12 cellular contexts compared by ENCODE assay signal in the genomic region with DNA sequence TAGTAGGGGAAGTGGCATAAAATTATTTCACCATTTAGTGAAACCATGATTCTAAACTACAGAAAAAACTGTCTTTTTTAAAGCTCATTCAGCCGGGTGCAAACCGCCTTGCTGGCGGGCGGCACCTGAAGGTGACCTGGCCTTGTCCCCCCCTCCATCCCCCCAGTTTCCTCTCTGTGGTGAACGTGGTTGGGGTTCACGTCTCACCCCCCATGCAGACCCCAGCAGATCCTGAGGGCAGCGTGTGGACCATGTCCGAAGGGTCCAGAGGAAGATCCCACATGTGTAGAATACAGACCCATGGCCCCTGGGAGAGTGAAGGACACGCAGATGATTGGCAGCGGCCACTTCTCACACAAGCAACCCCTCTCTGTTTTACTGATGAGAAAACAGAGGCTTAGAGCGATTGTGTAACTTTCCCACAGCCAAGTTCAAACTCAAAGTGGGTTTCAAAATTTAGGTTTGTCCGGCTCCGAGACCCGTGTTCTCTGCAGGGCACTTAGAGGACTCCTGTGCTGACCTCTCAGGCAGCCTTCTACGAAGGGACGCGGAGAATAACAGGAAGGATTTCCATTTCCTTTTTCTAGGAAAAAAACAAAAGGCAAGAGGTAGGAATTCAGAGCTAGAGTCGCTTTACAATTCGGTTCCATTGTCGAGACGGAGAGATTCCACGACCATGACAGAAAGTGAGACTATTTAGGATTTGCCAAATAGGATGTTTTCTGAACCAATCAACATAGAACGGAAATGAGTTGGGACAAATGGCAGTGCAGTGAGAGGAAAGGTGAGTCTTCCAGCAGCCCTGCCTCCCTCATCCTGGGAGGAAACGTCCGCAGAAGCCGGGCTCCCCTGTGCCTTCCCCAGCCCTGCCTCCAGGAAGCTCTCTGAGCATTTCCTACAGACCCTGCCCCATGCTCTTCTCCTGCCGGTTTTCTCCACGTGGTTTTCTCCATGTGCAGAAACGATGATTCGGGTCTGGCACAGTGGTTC.
A peak's percentile ranks its signal among the peaks of the same experiment; 100 is the strongest.
DNase-seq lines count a peak whose midpoint lies in the region; ATAC-seq, FAIRE-seq and TF ChIP-seq lines count a peak whose summit lies in the region.
"Had no signal": no experiment of that assay in that cellular context is flagged by ENCODE, and none has a peak within 500 bp of the region (broad histone marks: within the 10 kb centered on the region; RNA-seq: fewer than 3 reads in every experiment).

No MANE protein-coding gene starts in this region.

- ATAC-seq in HCT116: peak; percentile 12; the same call in 1 of the 2 replicates
- ATAC-seq in HG02840 (IDR thresholded peaks at IDR 0.05; ENCODE audit: low FRiP score, unreplicated experiment): no peak
- no peak for ATAC-seq in HG02970 (IDR thresholded peaks at IDR 0.05; ENCODE audit: low FRiP score, unreplicated experiment)

- H4K5ac ChIP-seq in H1 (ENCODE audit: insufficient read length, low read depth, low read length): no peak overlapping the region

- no peak overlapping the region for H2AK5ac ChIP-seq in H1 (ENCODE audit: low read depth, low read length)

- no peaks in the 10 kb centered on the region for H3K79me2 ChIP-seq in HCT116 (ENCODE audit: insufficient read depth, low read length)
- H3K79me2 ChIP-seq in H1 (ENCODE audit: control insufficient read depth in 1 of 2, insufficient read depth in 2 of 2, low read length in 2 of 2): no peaks in the 10 kb centered on the region

- WGBS in H1 (ENCODE audit: extremely low coverage in 1 of 2, insufficient coverage in 1 of 2, insufficient read length in 1 of 2, insufficient replicate concordance in 2 of 2, low coverage in 1 of 2, low lambda C conversion rate in 2 of 2, missing lambda C conversion rate in 1 of 2), 2 experiments: 84% methylated on average over 29 of the region's 30 CpGs; no CpG with 5 or more reads in 1 of the 2 experiments

- no peak overlapping the region for H3K18ac ChIP-seq in H1 (ENCODE audit: extremely low read depth, low read length)

- no peaks in the 10 kb centered on the region for H3K4me1 ChIP-seq in HCT116 (ENCODE audit: control insufficient read depth in 1 of 2, insufficient read depth in 2 of 2, low read length in 2 of 2)
- no peaks in the 10 kb centered on the region; a peak in 2 of 7 replicates for H3K4me1 ChIP-seq in H1 (replicated peaks in 1 of 4; ENCODE audit: control insufficient read depth in 3 of 4, insufficient read depth in 4 of 4, low read length in 3 of 4)

- CTCF ChIA-PET in HCT116 (lab: Charles Lee): interaction anchor here (0.6 to 0.7 kb wide), 2 partner anchors 43 to 48 kb away, joined by 3 read pairs; no protein-coding TSS in a partner anchor
- CTCF ChIA-PET in H1 (lab: Charles Lee; ENCODE audit: partially characterized antibody): interaction anchor here (0.7 to 2.4 kb wide), 25 partner anchors 10 to 1527 kb away, joined by 3 to 14 read pairs (median 3); no protein-coding TSS in a partner anchor

- H2BK20ac ChIP-seq in H1 (ENCODE audit: low read length): no peak overlapping the region

- H2BK12ac ChIP-seq in H1 (ENCODE audit: low read depth, low read length): no peak overlapping the region

- TF ChIP-seq POLR2A in HCT116 (IDR thresholded peaks at IDR 0.05; ENCODE audit: borderline replicate concordance, extremely low read depth, insufficient read depth, insufficient read length): no peak
- TF ChIP-seq POLR2A in H1 (IDR thresholded peaks at IDR 0.05; ENCODE audit: control extremely low read depth in 1 of 2, low read depth in 2 of 2, low read length in 2 of 2): no peak
- no peak for TF ChIP-seq POLR2A in GM12891 (IDR thresholded peaks at IDR 0.05; ENCODE audit: low read depth, low read length)

- POLR2A ChIA-PET in HCT116 (lab: Charles Lee): no interaction called here
- POLR2A ChIA-PET in H1 (lab: Charles Lee; ENCODE audit: partially characterized antibody): interaction anchor here (2.8 kb wide), 1 partner anchor 544 kb away, joined by 12 read pairs; a partner anchor contains a TSS

- peaks cover 10% of the 10 kb centered on the region for H3K4me1 Mint-ChIP-seq in nephron

- no peaks in the 10 kb centered on the region for H3K9me3 ChIP-seq in HCT116 (ENCODE audit: control insufficient read depth in 1 of 2, insufficient read depth in 1 of 2, low read depth in 1 of 2, low read length in 2 of 2)
- no peaks in the 10 kb centered on the region for H3K9me3 ChIP-seq in H1 (ENCODE audit: insufficient read depth in 2 of 2, low read depth in 1 of 2, low read length in 1 of 2)
- H3K9me3 ChIP-seq: left lung had no signal

- no peak for TF ChIP-seq RAD21 in HCT116 (IDR thresholded peaks at IDR 0.05; ENCODE audit: low read depth)
- no peak for TF ChIP-seq RAD21 in H1 (IDR thresholded peaks at IDR 0.05 in 1 of 2, conservative IDR thresholded peaks at IDR 0.05 in 1 of 2; ENCODE audit: low read depth in 2 of 2, low read length in 2 of 2)

- peak overlapping the region; percentile 56 for H4K91ac ChIP-seq in H1 (replicated peaks; ENCODE audit: insufficient read length, low read length)

- H2BK5ac ChIP-seq in H1 (ENCODE audit: low read depth, low read length): no peak overlapping the region

- no peaks in the 10 kb centered on the region; the same call in 1 of the 2 replicates for H3K79me1 ChIP-seq in H1 (ENCODE audit: low read depth, low read length)

- H3K4me2 ChIP-seq in HCT116 (ENCODE audit: low read length) (no peak overlapping the region), H1 (ENCODE audit: insufficient read depth in 1 of 2, low read depth in 2 of 2, low read length in 2 of 2) (no peak overlapping the region)

- H3K4me3 Mint-ChIP-seq in nephron: no peak overlapping the region
- H3K4me3 Mint-ChIP-seq: activated CD4-positive, alpha-beta T cell treated with anti-CD3 and anti-CD28 coated beads, Interleukin-2, amount 10 ng/mL, durations not matched to agents 7 days and 5 days; T-helper 1 cell treated with Interleukin-12 subunit alpha and Interleukin-12 subunit beta and Interleukin-4 antibody, amounts not matched to agents 30 μg/mL and 1 μg/mL, for 36 hours had no signal

- H3K9me2 ChIP-seq in HCT116 (ENCODE audit: insufficient read depth): no peaks in the 10 kb centered on the region

- no peak overlapping the region for H3K23ac ChIP-seq in H1 (ENCODE audit: insufficient read length)

- no peak overlapping the region for H2BK15ac ChIP-seq in H1 (ENCODE audit: low read length)

- H3K4me3 ChIP-seq in HCT116 (replicated peaks in 1 of 2; ENCODE audit: low read depth in 1 of 2, low read length in 2 of 2): no peak overlapping the region
- no peak overlapping the region for H3K4me3 ChIP-seq in H1 (ENCODE audit: extremely low read depth in 1 of 4, insufficient read depth in 2 of 4, low read depth in 3 of 4, low read length in 4 of 4)
- H3K4me3 ChIP-seq: left lung had no signal

- H3K36me3 ChIP-seq in HCT116 (ENCODE audit: control insufficient read depth in 1 of 2, insufficient read depth in 2 of 2, low read length in 2 of 2): no peaks in the 10 kb centered on the region
- no peaks in the 10 kb centered on the region for H3K36me3 ChIP-seq in H1 (ENCODE audit: control insufficient read depth in 2 of 4, insufficient read depth in 4 of 4, low read length in 3 of 4)
- H3K36me3 ChIP-seq: left lung had no signal

- H3K27ac ChIP-seq in 22Rv1 (no peak overlapping the region), HCT116 (ENCODE audit: low read depth, low read length) (no peak overlapping the region), H1 (ENCODE audit: low read depth, low read length) (no peak overlapping the region)

- H3K27me3 ChIP-seq in HCT116 (ENCODE audit: insufficient read depth, low read length) (no peaks in the 10 kb centered on the region), H1 (replicated peaks in 1 of 4; ENCODE audit: control insufficient read depth in 3 of 4, extremely low read depth in 1 of 4, insufficient read depth in 3 of 4, low read length in 3 of 4) (no peaks in the 10 kb centered on the region)
- H3K27me3 ChIP-seq: left lung had no signal

- TF ChIP-seq CTCF in 22Rv1 (IDR thresholded peaks at IDR 0.05) (peak; percentile 50; the same call in 1 of the 2 replicates), HCT116 (IDR thresholded peaks at IDR 0.05 in 2 of 3, conservative IDR thresholded peaks at IDR 0.05 in 1 of 3; ENCODE audit: borderline replicate concordance in 1 of 3, insufficient read depth in 1 of 3, low read depth in 2 of 3, low read length in 2 of 3) (no peak), H1 (IDR thresholded peaks at IDR 0.05; ENCODE audit: control extremely low read depth in 1 of 3, insufficient read depth in 1 of 3, low read depth in 1 of 3, low read length in 3 of 3) (no peak), nephron (IDR thresholded peaks at IDR 0.05; ENCODE audit: unreplicated experiment in 3 of 3) (no peak)

- H3K27me3 Mint-ChIP-seq in nephron (ENCODE audit: low read depth): peaks cover 22% of the 10 kb centered on the region

- no TSS peak for BruUV-seq in HCT116 (replicated peaks; lab: Mats Ljungman, UMichigan)

- peak overlapping the region in 2 of 3 experiments; percentile 49 to 58 for H3K27ac Mint-ChIP-seq in nephron
- H3K27ac Mint-ChIP-seq: activated CD4-positive, alpha-beta T cell treated with anti-CD3 and anti-CD28 coated beads, Interleukin-2, amount 10 ng/mL, durations not matched to agents 7 days and 5 days; T-helper 1 cell treated with Interleukin-12 subunit alpha and Interleukin-12 subunit beta and Interleukin-4 antibody, amounts not matched to agents 30 μg/mL and 1 μg/mL, for 36 hours had no signal

- no peak overlapping the region for H3K56ac ChIP-seq in H1 (replicated peaks; ENCODE audit: insufficient read length, low read depth, low read length)

- H4K20me1 ChIP-seq in HCT116 (ENCODE audit: insufficient read depth) (no peaks in the 10 kb centered on the region), H1 (replicated peaks in 1 of 2; ENCODE audit: control insufficient read depth in 1 of 2, insufficient read depth in 2 of 2, low read length in 2 of 2) (peaks cover 0 to 5% of the 10 kb centered on the region in 2 experiments)

- H3K4ac ChIP-seq in H1 (replicated peaks; ENCODE audit: insufficient read length, low read depth, low read length): no peak overlapping the region

- H3K14ac ChIP-seq in H1 (ENCODE audit: insufficient read length): no peak overlapping the region

- H4K8ac ChIP-seq in H1 (ENCODE audit: extremely low read depth, insufficient read depth, low read length): no peak overlapping the region

- H3K23me2 ChIP-seq in H1 (ENCODE audit: low read depth, low read length): peaks cover 6% of the 10 kb centered on the region; the same call in 1 of the 2 replicates

- no peak for FAIRE-seq in H1 (lab: Jason Lieb, UNC)
- FAIRE-seq in GM12891 (lab: Jason Lieb, UNC): no peak
- FAIRE-seq: urothelium cell line had no signal

- H3K9me3 Mint-ChIP-seq in nephron: no peaks in the 10 kb centered on the region
- H3K9me3 Mint-ChIP-seq: activated CD4-positive, alpha-beta T cell treated with anti-CD3 and anti-CD28 coated beads, Interleukin-2, amount 10 ng/mL, durations not matched to agents 7 days and 5 days; T-helper 1 cell treated with Interleukin-12 subunit alpha and Interleukin-12 subunit beta and Interleukin-4 antibody, amounts not matched to agents 30 μg/mL and 1 μg/mL, for 36 hours had no signal

- RAD21 ChIA-PET in HCT116 (lab: Charles Lee; ENCODE audit: low non-redundant PET in 1 of 2, low total read pairs in 2 of 2, uncharacterized antibody in 2 of 2, unreplicated experiment in 2 of 2): no interaction called here

- intact Hi-C loops in HCT116 (cut with micrococcal nuclease): loop anchor here (1.0 to 5.0 kb wide), 4 partner anchors 537 to 1527 kb away; no protein-coding TSS in a partner anchor

- DNase-seq in HCT116 (ENCODE audit: low read depth, low spot score) (no peak), H1 (ENCODE audit: low read depth in 1 of 2, low spot score in 2 of 2) (no peak), GM12891 (ENCODE audit: insufficient read length, low spot score) (no peak), NCI-H2029 (lab: John Stamatoyannopoulos, UW) (no peak)

- H3K9ac ChIP-seq in HCT116 (ENCODE audit: low read length) (no peak overlapping the region), H1 (replicated peaks in 1 of 4; ENCODE audit: extremely low read depth in 1 of 4, low read depth in 3 of 4, low read length in 3 of 4) (no peak overlapping the region)

- H2BK120ac ChIP-seq in H1 (replicated peaks; ENCODE audit: low read depth, low read length): no peak overlapping the region

- TF ChIP-seq EP300 in H1 (IDR thresholded peaks at IDR 0.05; ENCODE audit: borderline replicate concordance in 1 of 2, low read depth in 2 of 2, low read length in 2 of 2): no peak

- H2AFZ ChIP-seq in HCT116 (ENCODE audit: low read depth, low read length, poor library complexity, severe bottlenecking) (no peak overlapping the region), H1 (ENCODE audit: low read length) (no peak overlapping the region)

- no peaks in the 10 kb centered on the region for H3K36me3 Mint-ChIP-seq in nephron (ENCODE audit: low read depth)
